ENCODE assay signal across 8 cellular contexts in the genomic region with DNA sequence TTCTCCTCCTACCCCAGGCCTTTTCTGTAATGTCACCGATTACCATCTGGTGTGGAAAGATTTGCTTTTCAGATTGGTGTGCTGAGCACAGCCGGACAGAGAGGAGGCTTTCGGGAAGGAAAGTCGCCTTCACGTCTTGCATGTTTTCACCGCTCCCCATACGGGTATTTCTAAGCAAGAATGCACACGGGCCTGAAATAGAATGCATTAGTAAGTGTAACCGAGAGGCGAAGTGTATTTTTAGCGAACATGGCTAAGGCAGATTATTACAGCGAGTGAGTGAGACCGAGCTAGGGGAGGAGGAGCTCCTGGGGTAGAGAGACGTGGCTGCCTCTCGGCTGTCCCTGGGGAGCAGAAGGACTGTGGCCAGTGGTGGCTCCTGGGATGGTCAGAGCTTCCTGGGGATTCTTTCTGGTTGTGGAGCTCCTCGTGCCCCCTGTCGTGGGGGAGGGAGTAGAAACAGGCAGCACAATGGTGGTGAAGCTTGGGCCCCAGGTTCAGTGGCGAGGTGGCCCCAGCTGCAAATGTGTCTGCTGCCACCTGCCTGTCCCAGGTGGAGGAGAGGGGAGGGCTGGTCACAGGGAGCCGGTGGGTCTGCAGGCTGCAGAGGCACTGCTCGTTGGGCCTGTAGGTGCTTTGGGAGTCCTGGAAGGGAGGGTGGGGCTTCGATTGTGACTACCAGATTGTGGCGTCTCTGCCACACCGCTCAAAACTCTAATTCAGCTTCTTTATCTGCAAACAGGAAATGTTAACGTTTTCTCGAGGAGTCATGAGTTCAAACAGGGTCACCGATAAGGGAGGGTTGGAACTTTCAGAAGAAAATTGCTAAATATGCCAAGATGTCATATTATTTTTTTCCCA.
DNase-seq lines count a peak whose midpoint lies in the region; ATAC-seq, FAIRE-seq and TF ChIP-seq lines count a peak whose summit lies in the region.

No MANE protein-coding gene starts in this region.

- H3K79me2 ChIP-seq in SK-N-SH (ENCODE audit: insufficient read depth), result no peaks in the 10 kb centered on the region

- H3K9me3 ChIP-seq in CD4-positive, alpha-beta memory T cell (ENCODE audit: control insufficient read depth in 1 of 2, low read length in 2 of 2), result no peaks in the 10 kb centered on the region
- no peaks in the 10 kb centered on the region for H3K9me3 ChIP-seq in cardiac muscle cell (ENCODE audit: low read depth)
- H3K9me3 ChIP-seq in SK-N-SH, result no peaks in the 10 kb centered on the region

- H3K36me3 ChIP-seq in CD4-positive, alpha-beta memory T cell (ENCODE audit: insufficient read depth, low read length), result no peaks in the 10 kb centered on the region
- H3K36me3 ChIP-seq in cardiac muscle cell, result no peaks in the 10 kb centered on the region
- H3K36me3 ChIP-seq in SK-N-SH (replicated peaks in 1 of 2; ENCODE audit: control insufficient read depth in 1 of 2, insufficient read depth in 2 of 2, low read length in 1 of 2), result no peaks in the 10 kb centered on the region

- no peaks in the 10 kb centered on the region for H4K20me1 ChIP-seq in SK-N-SH (ENCODE audit: insufficient read depth)

- peak overlapping the region in 6 of 7 donors; percentile 25 to 78 (median 64) for H3K27ac Mint-ChIP-seq in CD4-positive, alpha-beta memory T cell
- H3K27ac Mint-ChIP-seq in activated CD4-positive, alpha-beta T cell treated with anti-CD3 and anti-CD28 coated beads for 36 hours, result peak overlapping the region; percentile 73

- POLR2A ChIA-PET in CD4-positive, alpha-beta memory T cell (lab: Charles Lee; ENCODE audit: partially characterized antibody), result interaction anchor here (1.1 to 1.6 kb wide), 2 partner anchors 8 to 120 kb away, joined by 4 read pairs; no protein-coding TSS in a partner anchor
- POLR2A ChIA-PET in activated CD4-positive, alpha-beta T cell treated with anti-CD3 and anti-CD28 coated beads for 36 hours (lab: Charles Lee), result no interaction called here
- POLR2A ChIA-PET in SK-N-SH (lab: Yijun Ruan, JAX), result no interaction called here

- H3K36me3 Mint-ChIP-seq in CD4-positive, alpha-beta memory T cell, result peaks cover 4 to 16% of the 10 kb centered on the region in 2 donors
- no peaks in the 10 kb centered on the region for H3K36me3 Mint-ChIP-seq in activated CD4-positive, alpha-beta T cell treated with anti-CD3 and anti-CD28 coated beads for 36 hours (ENCODE audit: low read depth)

- H3K27me3 Mint-ChIP-seq in CD4-positive, alpha-beta memory T cell, result no peaks in the 10 kb centered on the region
- no peaks in the 10 kb centered on the region for H3K27me3 Mint-ChIP-seq in activated CD4-positive, alpha-beta T cell treated with anti-CD3 and anti-CD28 coated beads for 36 hours

- TF ChIP-seq EP300 in SK-N-SH (IDR thresholded peaks at IDR 0.05; ENCODE audit: borderline replicate concordance in 1 of 2, low read depth in 1 of 2, low read length in 1 of 2), result no peak

- no peak for TF ChIP-seq RAD21 in SK-N-SH (IDR thresholded peaks at IDR 0.05; ENCODE audit: low read length)

- no peak overlapping the region for H3K9ac ChIP-seq in SK-N-SH

- WGBS in SK-N-SH (ENCODE audit: low lambda C conversion rate), result 84% methylated on average over 22 of the region's 26 CpGs

- TF ChIP-seq CTCF in cardiac muscle cell (IDR thresholded peaks at IDR 0.05; ENCODE audit: low read depth, low read length) (no peak), SK-N-SH (IDR thresholded peaks at IDR 0.05) (no peak)

- ATAC-seq in HG03439 (IDR thresholded peaks at IDR 0.05; ENCODE audit: unreplicated experiment) (peak; percentile 91), HG02840 (IDR thresholded peaks at IDR 0.05; ENCODE audit: low FRiP score, unreplicated experiment) (no peak)
- ATAC-seq in activated CD4-positive, alpha-beta T cell treated with anti-CD3 and anti-CD28 coated beads for 36 hours, result peak; percentile 82

- H3F3A ChIP-seq in SK-N-SH (replicated peaks; ENCODE audit: insufficient read depth), result no peaks in the 10 kb centered on the region

- H3K4me2 ChIP-seq in SK-N-SH, result no peak overlapping the region

- H3K27ac ChIP-seq in CD4-positive, alpha-beta memory T cell (ENCODE audit: low read depth, low read length), result no peak overlapping the region
- H3K27ac ChIP-seq in cardiac muscle cell (peak overlapping the region; percentile 79), SK-N-SH (ENCODE audit: low read depth in 2 of 2, low read length in 1 of 2) (no peak overlapping the region)

- CTCF ChIA-PET in CD4-positive, alpha-beta memory T cell (lab: Charles Lee; ENCODE audit: partially characterized antibody), result interaction anchor here (0.6 to 6.1 kb wide), 10 partner anchors 9 to 271 kb away, joined by 3 to 48 read pairs (median 5); no protein-coding TSS in a partner anchor
- CTCF ChIA-PET in activated CD4-positive, alpha-beta T cell treated with anti-CD3 and anti-CD28 coated beads for 36 hours (lab: Charles Lee), result interaction anchor here (1.7 to 1.9 kb wide), 2 partner anchors 220 to 270 kb away, joined by 8 to 11 read pairs; no protein-coding TSS in a partner anchor
- CTCF ChIA-PET in SK-N-SH (lab: Yijun Ruan, JAX), result interaction anchor here (0.8 kb wide), 1 partner anchor 219 kb away, joined by 3 read pairs; no protein-coding TSS in a partner anchor

- H3K4me1 ChIP-seq in CD4-positive, alpha-beta memory T cell (ENCODE audit: insufficient read depth, low read length), result peaks cover 13% of the 10 kb centered on the region
- peaks cover 25% of the 10 kb centered on the region for H3K4me1 ChIP-seq in cardiac muscle cell (ENCODE audit: low read depth)
- H3K4me1 ChIP-seq in SK-N-SH (ENCODE audit: control insufficient read depth in 1 of 2, insufficient read depth in 2 of 2, low read depth in 1 of 2, low read length in 1 of 2), result no peaks in the 10 kb centered on the region; a peak in 2 of 4 replicates

- H3K9me2 ChIP-seq in SK-N-SH, result no peaks in the 10 kb centered on the region

- H2AFZ ChIP-seq in SK-N-SH (ENCODE audit: low read depth), result no peak overlapping the region

- peaks cover 0 to 2% (median 0%) of the 10 kb centered on the region in 8 donors for H3K9me3 Mint-ChIP-seq in CD4-positive, alpha-beta memory T cell
- peaks cover 1% of the 10 kb centered on the region for H3K9me3 Mint-ChIP-seq in activated CD4-positive, alpha-beta T cell treated with anti-CD3 and anti-CD28 coated beads for 36 hours (ENCODE audit: low read depth)

- DNase-seq in CD4-positive, alpha-beta memory T cell, result peak in 4 of 5 donors; percentile 11 to 22 (median 14)
- DNase-seq in GM19239 (ENCODE audit: insufficient read length, low spot score) (peak; percentile 7), cardiac muscle cell (ENCODE audit: low read depth in 1 of 2, low spot score in 1 of 2) (peak; percentile 17 to 65), SK-N-SH (no peak)
- DNase-seq in activated CD4-positive, alpha-beta T cell treated with anti-CD3 and anti-CD28 coated beads for 36 hours, result peak; percentile 64
- peak; percentile 18 to 25 for DNase-seq in stimulated activated CD4-positive, alpha-beta T cell treated with anti-CD3 and anti-CD28 coated beads, Interleukin-4, amount 100 ng/mL, for 4 hours

- FAIRE-seq in GM19239 (lab: Jason Lieb, UNC), result no peak

- H3K4me3 Mint-ChIP-seq in CD4-positive, alpha-beta memory T cell, result peak overlapping the region in 4 of 8 donors; percentile 2 to 51 (median 48)
- H3K4me3 Mint-ChIP-seq in activated CD4-positive, alpha-beta T cell treated with anti-CD3 and anti-CD28 coated beads for 36 hours, result peak overlapping the region; percentile 4

- peaks cover 20 to 37% (median 27%) of the 10 kb centered on the region in 4 donors for H3K4me1 Mint-ChIP-seq in CD4-positive, alpha-beta memory T cell
- H3K4me1 Mint-ChIP-seq in activated CD4-positive, alpha-beta T cell treated with anti-CD3 and anti-CD28 coated beads for 36 hours, result peaks cover 25% of the 10 kb centered on the region

- intact Hi-C loops in CD4-positive, alpha-beta memory T cell (cut with micrococcal nuclease), result loop anchor here (1.0 kb wide), 1 partner anchor 221 kb away; no protein-coding TSS in a partner anchor
- intact Hi-C loops in activated CD4-positive, alpha-beta T cell treated with anti-CD3 and anti-CD28 coated beads for 36 hours (cut with DNase I, micrococcal nuclease), result loop anchor here (1.0 to 10.0 kb wide), 4 partner anchors 172 to 230 kb away; no protein-coding TSS in a partner anchor

- H3K4me3 ChIP-seq in CD4-positive, alpha-beta memory T cell (ENCODE audit: low read length in 2 of 2), result no peak overlapping the region
- no peak overlapping the region for H3K4me3 ChIP-seq in cardiac muscle cell
- H3K4me3 ChIP-seq in SK-N-SH (ENCODE audit: low read depth in 2 of 2, low read length in 1 of 2), result no peak overlapping the region

- H3K27me3 ChIP-seq in CD4-positive, alpha-beta memory T cell (ENCODE audit: insufficient read depth, low read length), result no peaks in the 10 kb centered on the region
- H3K27me3 ChIP-seq in cardiac muscle cell, result no peaks in the 10 kb centered on the region
- H3K27me3 ChIP-seq in SK-N-SH (ENCODE audit: insufficient read depth), result no peaks in the 10 kb centered on the region

TF ChIP-seq in SK-N-SH, 30 proteins besides CTCF, POLR2A, EP300 and RAD21:
- TF ChIP-seq, protein P1, sequence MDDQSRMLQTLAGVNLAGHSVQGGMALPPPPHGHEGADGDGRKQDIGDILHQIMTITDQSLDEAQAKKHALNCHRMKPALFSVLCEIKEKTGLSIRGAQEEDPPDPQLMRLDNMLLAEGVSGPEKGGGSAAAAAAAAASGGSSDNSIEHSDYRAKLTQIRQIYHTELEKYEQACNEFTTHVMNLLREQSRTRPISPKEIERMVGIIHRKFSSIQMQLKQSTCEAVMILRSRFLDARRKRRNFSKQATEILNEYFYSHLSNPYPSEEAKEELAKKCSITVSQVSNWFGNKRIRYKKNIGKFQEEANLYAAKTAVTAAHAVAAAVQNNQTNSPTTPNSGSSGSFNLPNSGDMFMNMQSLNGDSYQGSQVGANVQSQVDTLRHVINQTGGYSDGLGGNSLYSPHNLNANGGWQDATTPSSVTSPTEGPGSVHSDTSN (IDR thresholded peaks at IDR 0.05), result no peak
- no peak for TF ChIP-seq EZH2phosphoT487 (IDR thresholded peaks at IDR 0.05; ENCODE audit: borderline replicate concordance, low read depth)
- no peak for TF ChIP-seq TCF12 (IDR thresholded peaks at IDR 0.05)
